30 cellular contexts compared by ENCODE assay signal in genomic region chr9:70630971-70631370, GRCh38.
"Had no signal": no experiment of that assay in that cellular context is flagged by ENCODE, and none has a peak within 500 bp of the region (broad histone marks: within the 10 kb centered on the region; RNA-seq: fewer than 3 reads in every experiment).

No MANE protein-coding gene starts in this region.

- H3K4me1 Mint-ChIP-seq: nephron progenitor cell; stimulated activated memory B cell treated with anti-CD40 and anti-IgM and Interleukin-4, amounts not matched to agents 10 μg/mL and 1 μg/mL and 100 μg/mL, for 72 hours; stimulated activated naive CD8-positive, alpha-beta T cell treated with anti-CD3 and anti-CD28 coated beads, Interleukin-15, amount 100 ng/mL, for 72 hours had no signal

- H3K9me3 Mint-ChIP-seq: naive thymus-derived CD8-positive, alpha-beta T cell; natural killer cell treated with Interleukin-12 subunit alpha and Interleukin-12 subunit beta and Interleukin-15 and Interleukin-18, amount 100 ng/mL, for 72 hours; nephron progenitor cell; neural progenitor cell; stimulated activated memory B cell treated with anti-CD40 and anti-IgM and Interleukin-4, amounts not matched to agents 10 μg/mL and 1 μg/mL and 100 μg/mL, for 72 hours; stimulated activated naive CD8-positive, alpha-beta T cell treated with anti-CD3 and anti-CD28 coated beads, Interleukin-15, amount 100 ng/mL, for 72 hours; type B pancreatic cell had no signal

- H3K4me2 ChIP-seq: neural progenitor cell had no signal

- FAIRE-seq: small intestine had no signal

- H3K79me2 ChIP-seq: parathyroid adenoma had no signal

- H3K27me3 Mint-ChIP-seq: progenitor cell of endocrine pancreas; stimulated activated naive CD8-positive, alpha-beta T cell treated with anti-CD3 and anti-CD28 coated beads, Interleukin-15, amount 100 ng/mL, for 72 hours; type B pancreatic cell had no signal

- H3K9me3 ChIP-seq: ovary, psoas muscle, right lobe of liver, sigmoid colon, suprapubic skin, testis, tibial artery, transverse colon, upper lobe of right lung, uterus had no signal

- H3K36me3 ChIP-seq: neural progenitor cell, ovary, right lobe of liver, sigmoid colon, suprapubic skin, tibial artery, transverse colon, upper lobe of right lung, uterus had no signal

- H3K4me3 Mint-ChIP-seq: naive thymus-derived CD8-positive, alpha-beta T cell; natural killer cell treated with Interleukin-12 subunit alpha and Interleukin-12 subunit beta and Interleukin-15 and Interleukin-18, amount 100 ng/mL, for 72 hours; nephron progenitor cell; neural progenitor cell; stimulated activated memory B cell treated with anti-CD40 and anti-IgM and Interleukin-4, amounts not matched to agents 10 μg/mL and 1 μg/mL and 100 μg/mL, for 72 hours; stimulated activated naive CD8-positive, alpha-beta T cell treated with anti-CD3 and anti-CD28 coated beads, Interleukin-15, amount 100 ng/mL, for 72 hours; type B pancreatic cell had no signal

- H3K27me3 ChIP-seq: neural progenitor cell, ovary, right lobe of liver, sigmoid colon, suprapubic skin, testis, tibial artery, transverse colon, upper lobe of right lung, uterus had no signal

- H3K27ac ChIP-seq: neural progenitor cell, ovary, parathyroid adenoma, psoas muscle, right lobe of liver, sigmoid colon, suprapubic skin, testis, tibial artery, transverse colon, upper lobe of right lung, uterus had no signal

- H3K36me3 Mint-ChIP-seq: naive thymus-derived CD8-positive, alpha-beta T cell; natural killer cell treated with Interleukin-12 subunit alpha and Interleukin-12 subunit beta and Interleukin-15 and Interleukin-18, amount 100 ng/mL, for 72 hours; stimulated activated memory B cell treated with anti-CD40 and anti-IgM and Interleukin-4, amounts not matched to agents 10 μg/mL and 1 μg/mL and 100 μg/mL, for 72 hours; type B pancreatic cell had no signal

- ATAC-seq: naive thymus-derived CD8-positive, alpha-beta T cell; natural killer cell treated with Interleukin-12 subunit alpha and Interleukin-12 subunit beta and Interleukin-15 and Interleukin-18, amount 100 ng/mL, for 72 hours; psoas muscle; right cardiac atrium; right lobe of liver; stimulated activated memory B cell treated with anti-CD40 and anti-IgM and Interleukin-4, amounts not matched to agents 10 μg/mL and 1 μg/mL and 100 μg/mL, for 72 hours; stimulated activated naive CD8-positive, alpha-beta T cell treated with anti-CD3 and anti-CD28 coated beads, Interleukin-15, amount 100 ng/mL, for 72 hours; stimulated activated naive CD8-positive, alpha-beta T cell treated with anti-CD3 and anti-CD28 coated beads, Interleukin-15, Interleukin-2, amounts not matched to agents 100 U/mL and 50 U/mL, for 24 hours; upper lobe of right lung had no signal

- DNase-seq: naive thymus-derived CD8-positive, alpha-beta T cell; nephron progenitor cell; occipital lobe; ovary; posterior cingulate gyrus; psoas muscle; right cardiac atrium; right lobe of liver; sigmoid colon; small intestine; stimulated activated CD4-positive, alpha-beta T cell treated with anti-CD3 and anti-CD28 coated beads, Interleukin-15, amount 100 ng/mL, for 24 hours; stimulated activated CD4-positive, alpha-beta T cell treated with anti-CD3 and anti-CD28 coated beads, Interleukin-2, amount 100 ng/mL, for 24 hours; stimulated activated CD4-positive, alpha-beta T cell treated with anti-CD3 and anti-CD28 coated beads, Interleukin-2, amount 100 ng/mL, for 48 hours; stimulated activated CD4-positive, alpha-beta T cell treated with anti-CD3 and anti-CD28 coated beads, Interleukin-4, amount 100 ng/mL, for 24 hours; stimulated activated naive CD4-positive, alpha-beta T cell; stimulated activated naive CD8-positive, alpha-beta T cell treated with anti-CD3 and anti-CD28 coated beads, Interleukin-15, amount 100 ng/mL, for 72 hours; stimulated activated naive CD8-positive, alpha-beta T cell treated with anti-CD3 and anti-CD28 coated beads, Interleukin-15, Interleukin-2, amounts not matched to agents 100 U/mL and 50 U/mL, for 24 hours; substantia nigra; testis; tibial artery; transverse colon; upper lobe of right lung; uterus had no signal

- H2AFZ ChIP-seq: neural progenitor cell, parathyroid adenoma had no signal

- H3K9ac ChIP-seq: neural progenitor cell, parathyroid adenoma had no signal

- H3K27ac Mint-ChIP-seq: naive thymus-derived CD8-positive, alpha-beta T cell; natural killer cell treated with Interleukin-12 subunit alpha and Interleukin-12 subunit beta and Interleukin-15 and Interleukin-18, amount 100 ng/mL, for 72 hours; nephron progenitor cell; neural progenitor cell; progenitor cell of endocrine pancreas; stimulated activated memory B cell treated with anti-CD40 and anti-IgM and Interleukin-4, amounts not matched to agents 10 μg/mL and 1 μg/mL and 100 μg/mL, for 72 hours; stimulated activated naive CD8-positive, alpha-beta T cell treated with anti-CD3 and anti-CD28 coated beads, Interleukin-15, amount 100 ng/mL, for 72 hours; type B pancreatic cell had no signal

- H3K4me3 ChIP-seq: neural progenitor cell, ovary, psoas muscle, right lobe of liver, sigmoid colon, suprapubic skin, testis, tibial artery, transverse colon, upper lobe of right lung, uterus had no signal

- H3K4me1 ChIP-seq: parathyroid adenoma, psoas muscle, right lobe of liver, sigmoid colon, suprapubic skin, testis, upper lobe of right lung, uterus had no signal
